In the genomic region with DNA sequence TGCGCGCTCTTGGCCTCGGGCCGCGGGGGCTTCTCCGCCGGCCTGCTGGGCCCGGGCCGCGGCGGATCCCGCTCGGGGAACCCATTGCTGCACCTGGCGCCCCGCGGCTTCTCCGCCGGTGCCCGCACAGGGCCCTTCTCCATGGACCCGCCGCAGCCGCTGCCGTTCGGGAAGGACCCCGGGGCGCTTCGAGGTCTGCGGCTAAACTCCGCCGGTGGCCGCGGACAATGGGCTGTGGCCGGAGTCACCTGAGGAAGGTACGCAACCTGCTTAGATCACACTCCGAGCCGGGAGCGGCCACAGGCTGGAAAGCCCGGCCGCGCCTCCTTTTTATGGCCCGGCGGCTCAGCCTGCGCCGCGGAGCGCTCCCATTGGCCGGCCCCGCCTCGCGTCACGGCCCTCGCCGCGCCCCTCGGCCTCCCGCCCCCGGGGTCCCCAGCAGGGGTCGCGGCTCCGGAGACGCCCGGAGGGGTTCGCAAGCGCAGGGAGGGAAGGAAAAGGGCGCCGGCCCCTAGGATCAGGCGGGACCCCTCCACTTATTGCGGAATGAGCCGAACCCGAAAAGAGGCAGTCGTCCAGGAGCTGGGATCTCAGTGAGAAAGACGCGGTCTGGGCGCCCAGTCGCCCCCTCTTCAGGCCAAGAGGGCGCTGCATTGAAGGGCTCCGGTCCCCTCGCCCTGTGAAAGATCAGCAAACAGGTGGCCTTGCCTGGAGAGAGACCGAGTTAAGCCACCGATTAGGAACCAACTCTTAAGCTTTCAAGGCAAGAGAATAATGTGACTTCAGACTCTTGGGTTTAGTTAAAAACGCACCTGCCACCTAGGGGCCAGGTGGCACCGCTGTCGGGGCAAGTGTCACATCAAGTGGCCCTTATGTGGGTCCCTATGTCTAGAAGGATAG, we compare ENCODE assay signal across 1 cellular context.
TF ChIP-seq lines count a peak whose summit lies in the region.

A gene with protein sequence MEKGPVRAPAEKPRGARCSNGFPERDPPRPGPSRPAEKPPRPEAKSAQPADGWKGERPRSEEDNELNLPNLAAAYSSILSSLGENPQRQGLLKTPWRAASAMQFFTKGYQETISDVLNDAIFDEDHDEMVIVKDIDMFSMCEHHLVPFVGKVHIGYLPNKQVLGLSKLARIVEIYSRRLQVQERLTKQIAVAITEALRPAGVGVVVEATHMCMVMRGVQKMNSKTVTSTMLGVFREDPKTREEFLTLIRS (minus strand): TSS at position 306 of the 900 bp plus-strand sequence. CDS start 163 bp downstream, at position 143.

TF ChIP-seq in HepG2, 621 proteins besides CTCF, POLR2A, EP300 and RAD21 (continued from another document and continues in another):
- TF ChIP-seq, protein P1, sequence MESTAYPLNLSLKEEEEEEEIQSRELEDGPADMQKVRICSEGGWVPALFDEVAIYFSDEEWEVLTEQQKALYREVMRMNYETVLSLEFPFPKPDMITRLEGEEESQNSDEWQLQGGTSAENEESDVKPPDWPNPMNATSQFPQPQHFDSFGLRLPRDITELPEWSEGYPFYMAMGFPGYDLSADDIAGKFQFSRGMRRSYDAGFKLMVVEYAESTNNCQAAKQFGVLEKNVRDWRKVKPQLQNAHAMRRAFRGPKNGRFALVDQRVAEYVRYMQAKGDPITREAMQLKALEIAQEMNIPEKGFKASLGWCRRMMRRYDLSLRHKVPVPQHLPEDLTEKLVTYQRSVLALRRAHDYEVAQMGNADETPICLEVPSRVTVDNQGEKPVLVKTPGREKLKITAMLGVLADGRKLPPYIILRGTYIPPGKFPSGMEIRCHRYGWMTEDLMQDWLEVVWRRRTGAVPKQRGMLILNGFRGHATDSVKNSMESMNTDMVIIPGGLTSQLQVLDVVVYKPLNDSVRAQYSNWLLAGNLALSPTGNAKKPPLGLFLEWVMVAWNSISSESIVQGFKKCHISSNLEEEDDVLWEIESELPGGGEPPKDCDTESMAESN (CRISPR knock-in tag; conservative IDR thresholded peaks at IDR 0.05): peak; percentile 70; the same call in 1 of the 2 replicates
- TF ChIP-seq ZFP41 (CRISPR knock-in tag; IDR thresholded peaks at IDR 0.05; ENCODE audit: borderline replicate concordance) (no peak), ZNF547 (CRISPR knock-in tag; IDR thresholded peaks at IDR 0.05) (no peak; the same call in 1 of the 2 replicates), PCBP1 (IDR thresholded peaks at IDR 0.05; ENCODE audit: borderline replicate concordance, low read depth, low read length) (no peak), ZC3H4 (CRISPR knock-in tag; IDR thresholded peaks at IDR 0.05; ENCODE audit: borderline replicate concordance) (no peak), SOX5 (CRISPR knock-in tag; IDR thresholded peaks at IDR 0.05; ENCODE audit: borderline replicate concordance) (no peak), ZNF563 (CRISPR knock-in tag; IDR thresholded peaks at IDR 0.05) (peak; percentile 86), NPAS2 (CRISPR knock-in tag; IDR thresholded peaks at IDR 0.05; ENCODE audit: borderline replicate concordance) (no peak), TEAD2 (CRISPR knock-in tag; IDR thresholded peaks at IDR 0.05) (peak; percentile 20; the same call in 1 of the 2 replicates), EEA1 (CRISPR knock-in tag; IDR thresholded peaks at IDR 0.05; ENCODE audit: borderline replicate concordance) (no peak), ZNF562 (CRISPR knock-in tag; IDR thresholded peaks at IDR 0.05; ENCODE audit: borderline replicate concordance) (no peak), KDM2A (CRISPR knock-in tag; IDR thresholded peaks at IDR 0.05; ENCODE audit: borderline replicate concordance, low read depth) (peak; percentile 41; the same call in 1 of the 2 replicates), TBP (CRISPR knock-in tag; IDR thresholded peaks at IDR 0.05) (peak; percentile 16; the same call in 1 of the 2 replicates), FIP1L1 (IDR thresholded peaks at IDR 0.05; ENCODE audit: borderline replicate concordance, insufficient read depth, low read depth, low read length) (no peak), ZNF510 (CRISPR knock-in tag; IDR thresholded peaks at IDR 0.05; ENCODE audit: low read depth) (no peak), ZNF629 (CRISPR knock-in tag; conservative IDR thresholded peaks at IDR 0.05) (no peak), PLRG1 (conservative IDR thresholded peaks at IDR 0.05) (no peak), ZNF383 (CRISPR knock-in tag; IDR thresholded peaks at IDR 0.05; ENCODE audit: borderline replicate concordance) (0 out of 2 replicates have a peak, but pooled peaks have one; percentile 54), FOXC1 (CRISPR knock-in tag; IDR thresholded peaks at IDR 0.05; ENCODE audit: borderline replicate concordance) (no peak), GTF2F1 (IDR thresholded peaks at IDR 0.05; ENCODE audit: low read length) (peak; percentile 42; the same call in 1 of the 2 replicates), NFE2 (CRISPR knock-in tag; IDR thresholded peaks at IDR 0.05) (no peak), SAFB2 (CRISPR knock-in tag; IDR thresholded peaks at IDR 0.05; ENCODE audit: borderline replicate concordance, low read depth) (no peak), HMG20A (CRISPR knock-in tag; IDR thresholded peaks at IDR 0.05; ENCODE audit: borderline replicate concordance) (no peak), FOXO1 (CRISPR knock-in tag; IDR thresholded peaks at IDR 0.05) (peak; percentile 36; the same call in 1 of the 2 replicates), ZSCAN21 (CRISPR knock-in tag; IDR thresholded peaks at IDR 0.05; ENCODE audit: borderline replicate concordance) (no peak), ISX (CRISPR knock-in tag; conservative IDR thresholded peaks at IDR 0.05) (peak; percentile 26; the same call in 1 of the 2 replicates), SMYD3 (CRISPR knock-in tag; IDR thresholded peaks at IDR 0.05) (no peak), TOE1 (CRISPR knock-in tag; IDR thresholded peaks at IDR 0.05) (no peak), ZNF7 (CRISPR knock-in tag; IDR thresholded peaks at IDR 0.05) (no peak), ZNF619 (CRISPR knock-in tag; IDR thresholded peaks at IDR 0.05) (no peak), TARDBP (CRISPR knock-in tag; IDR thresholded peaks at IDR 0.05) (no peak; the same call in 1 of the 2 replicates), ZFP1 (CRISPR knock-in tag; IDR thresholded peaks at IDR 0.05) (0 out of 2 replicates have a peak, but pooled peaks have one; percentile 18), DPF2 (CRISPR knock-in tag; IDR thresholded peaks at IDR 0.05; ENCODE audit: borderline replicate concordance, low read depth) (no peak), RBM22 (optimal IDR thresholded peaks at IDR 0.05; ENCODE audit: low read length) (no peak), ZNF781 (CRISPR knock-in tag; IDR thresholded peaks at IDR 0.05; ENCODE audit: borderline replicate concordance, not compliant biosample characterization) (no peak)
- TF ChIP-seq, protein P2, sequence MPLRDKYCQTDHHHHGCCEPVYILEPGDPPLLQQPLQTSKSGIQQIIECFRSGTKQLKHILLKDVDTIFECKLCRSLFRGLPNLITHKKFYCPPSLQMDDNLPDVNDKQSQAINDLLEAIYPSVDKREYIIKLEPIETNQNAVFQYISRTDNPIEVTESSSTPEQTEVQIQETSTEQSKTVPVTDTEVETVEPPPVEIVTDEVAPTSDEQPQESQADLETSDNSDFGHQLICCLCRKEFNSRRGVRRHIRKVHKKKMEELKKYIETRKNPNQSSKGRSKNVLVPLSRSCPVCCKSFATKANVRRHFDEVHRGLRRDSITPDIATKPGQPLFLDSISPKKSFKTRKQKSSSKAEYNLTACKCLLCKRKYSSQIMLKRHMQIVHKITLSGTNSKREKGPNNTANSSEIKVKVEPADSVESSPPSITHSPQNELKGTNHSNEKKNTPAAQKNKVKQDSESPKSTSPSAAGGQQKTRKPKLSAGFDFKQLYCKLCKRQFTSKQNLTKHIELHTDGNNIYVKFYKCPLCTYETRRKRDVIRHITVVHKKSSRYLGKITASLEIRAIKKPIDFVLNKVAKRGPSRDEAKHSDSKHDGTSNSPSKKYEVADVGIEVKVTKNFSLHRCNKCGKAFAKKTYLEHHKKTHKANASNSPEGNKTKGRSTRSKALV (CRISPR knock-in tag; IDR thresholded peaks at IDR 0.05): no peak
- TF ChIP-seq, protein P3, sequence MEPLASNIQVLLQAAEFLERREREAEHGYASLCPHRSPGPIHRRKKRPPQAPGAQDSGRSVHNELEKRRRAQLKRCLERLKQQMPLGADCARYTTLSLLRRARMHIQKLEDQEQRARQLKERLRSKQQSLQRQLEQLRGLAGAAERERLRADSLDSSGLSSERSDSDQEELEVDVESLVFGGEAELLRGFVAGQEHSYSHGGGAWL (CRISPR knock-in tag; IDR thresholded peaks at IDR 0.05): no peak
- TF ChIP-seq, protein P4, sequence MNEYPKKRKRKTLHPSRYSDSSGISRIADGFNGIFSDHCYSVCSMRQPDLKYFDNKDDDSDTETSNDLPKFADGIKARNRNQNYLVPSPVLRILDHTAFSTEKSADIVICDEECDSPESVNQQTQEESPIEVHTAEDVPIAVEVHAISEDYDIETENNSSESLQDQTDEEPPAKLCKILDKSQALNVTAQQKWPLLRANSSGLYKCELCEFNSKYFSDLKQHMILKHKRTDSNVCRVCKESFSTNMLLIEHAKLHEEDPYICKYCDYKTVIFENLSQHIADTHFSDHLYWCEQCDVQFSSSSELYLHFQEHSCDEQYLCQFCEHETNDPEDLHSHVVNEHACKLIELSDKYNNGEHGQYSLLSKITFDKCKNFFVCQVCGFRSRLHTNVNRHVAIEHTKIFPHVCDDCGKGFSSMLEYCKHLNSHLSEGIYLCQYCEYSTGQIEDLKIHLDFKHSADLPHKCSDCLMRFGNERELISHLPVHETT (CRISPR knock-in tag; conservative IDR thresholded peaks at IDR 0.05): no peak
- TF ChIP-seq, protein P5, sequence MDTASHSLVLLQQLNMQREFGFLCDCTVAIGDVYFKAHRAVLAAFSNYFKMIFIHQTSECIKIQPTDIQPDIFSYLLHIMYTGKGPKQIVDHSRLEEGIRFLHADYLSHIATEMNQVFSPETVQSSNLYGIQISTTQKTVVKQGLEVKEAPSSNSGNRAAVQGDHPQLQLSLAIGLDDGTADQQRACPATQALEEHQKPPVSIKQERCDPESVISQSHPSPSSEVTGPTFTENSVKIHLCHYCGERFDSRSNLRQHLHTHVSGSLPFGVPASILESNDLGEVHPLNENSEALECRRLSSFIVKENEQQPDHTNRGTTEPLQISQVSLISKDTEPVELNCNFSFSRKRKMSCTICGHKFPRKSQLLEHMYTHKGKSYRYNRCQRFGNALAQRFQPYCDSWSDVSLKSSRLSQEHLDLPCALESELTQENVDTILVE (CRISPR knock-in tag; IDR thresholded peaks at IDR 0.05): no peak
- TF ChIP-seq, protein P6, sequence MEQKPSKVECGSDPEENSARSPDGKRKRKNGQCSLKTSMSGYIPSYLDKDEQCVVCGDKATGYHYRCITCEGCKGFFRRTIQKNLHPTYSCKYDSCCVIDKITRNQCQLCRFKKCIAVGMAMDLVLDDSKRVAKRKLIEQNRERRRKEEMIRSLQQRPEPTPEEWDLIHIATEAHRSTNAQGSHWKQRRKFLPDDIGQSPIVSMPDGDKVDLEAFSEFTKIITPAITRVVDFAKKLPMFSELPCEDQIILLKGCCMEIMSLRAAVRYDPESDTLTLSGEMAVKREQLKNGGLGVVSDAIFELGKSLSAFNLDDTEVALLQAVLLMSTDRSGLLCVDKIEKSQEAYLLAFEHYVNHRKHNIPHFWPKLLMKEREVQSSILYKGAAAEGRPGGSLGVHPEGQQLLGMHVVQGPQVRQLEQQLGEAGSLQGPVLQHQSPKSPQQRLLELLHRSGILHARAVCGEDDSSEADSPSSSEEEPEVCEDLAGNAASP (CRISPR knock-in tag; IDR thresholded peaks at IDR 0.05; ENCODE audit: borderline replicate concordance): peak; percentile 11; the same call in 1 of the 2 replicates
- TF ChIP-seq, protein P7, sequence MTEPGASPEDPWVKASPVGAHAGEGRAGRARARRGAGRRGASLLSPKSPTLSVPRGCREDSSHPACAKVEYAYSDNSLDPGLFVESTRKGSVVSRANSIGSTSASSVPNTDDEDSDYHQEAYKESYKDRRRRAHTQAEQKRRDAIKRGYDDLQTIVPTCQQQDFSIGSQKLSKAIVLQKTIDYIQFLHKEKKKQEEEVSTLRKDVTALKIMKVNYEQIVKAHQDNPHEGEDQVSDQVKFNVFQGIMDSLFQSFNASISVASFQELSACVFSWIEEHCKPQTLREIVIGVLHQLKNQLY (CRISPR knock-in tag; IDR thresholded peaks at IDR 0.05): no peak
- TF ChIP-seq, protein P8, sequence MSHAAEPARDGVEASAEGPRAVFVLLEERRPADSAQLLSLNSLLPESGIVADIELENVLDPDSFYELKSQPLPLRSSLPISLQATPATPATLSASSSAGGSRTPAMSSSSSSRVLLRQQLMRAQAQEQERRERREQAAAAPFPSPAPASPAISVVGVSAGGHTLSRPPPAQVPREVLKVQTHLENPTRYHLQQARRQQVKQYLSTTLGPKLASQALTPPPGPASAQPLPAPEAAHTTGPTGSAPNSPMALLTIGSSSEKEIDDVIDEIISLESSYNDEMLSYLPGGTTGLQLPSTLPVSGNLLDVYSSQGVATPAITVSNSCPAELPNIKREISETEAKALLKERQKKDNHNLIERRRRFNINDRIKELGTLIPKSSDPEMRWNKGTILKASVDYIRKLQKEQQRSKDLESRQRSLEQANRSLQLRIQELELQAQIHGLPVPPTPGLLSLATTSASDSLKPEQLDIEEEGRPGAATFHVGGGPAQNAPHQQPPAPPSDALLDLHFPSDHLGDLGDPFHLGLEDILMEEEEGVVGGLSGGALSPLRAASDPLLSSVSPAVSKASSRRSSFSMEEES (CRISPR knock-in tag; IDR thresholded peaks at IDR 0.05): no peak
- TF ChIP-seq, protein P9, sequence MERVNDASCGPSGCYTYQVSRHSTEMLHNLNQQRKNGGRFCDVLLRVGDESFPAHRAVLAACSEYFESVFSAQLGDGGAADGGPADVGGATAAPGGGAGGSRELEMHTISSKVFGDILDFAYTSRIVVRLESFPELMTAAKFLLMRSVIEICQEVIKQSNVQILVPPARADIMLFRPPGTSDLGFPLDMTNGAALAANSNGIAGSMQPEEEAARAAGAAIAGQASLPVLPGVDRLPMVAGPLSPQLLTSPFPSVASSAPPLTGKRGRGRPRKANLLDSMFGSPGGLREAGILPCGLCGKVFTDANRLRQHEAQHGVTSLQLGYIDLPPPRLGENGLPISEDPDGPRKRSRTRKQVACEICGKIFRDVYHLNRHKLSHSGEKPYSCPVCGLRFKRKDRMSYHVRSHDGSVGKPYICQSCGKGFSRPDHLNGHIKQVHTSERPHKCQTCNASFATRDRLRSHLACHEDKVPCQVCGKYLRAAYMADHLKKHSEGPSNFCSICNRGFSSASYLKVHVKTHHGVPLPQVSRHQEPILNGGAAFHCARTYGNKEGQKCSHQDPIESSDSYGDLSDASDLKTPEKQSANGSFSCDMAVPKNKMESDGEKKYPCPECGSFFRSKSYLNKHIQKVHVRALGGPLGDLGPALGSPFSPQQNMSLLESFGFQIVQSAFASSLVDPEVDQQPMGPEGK (CRISPR knock-in tag; IDR thresholded peaks at IDR 0.05): no peak
- TF ChIP-seq, protein P10, sequence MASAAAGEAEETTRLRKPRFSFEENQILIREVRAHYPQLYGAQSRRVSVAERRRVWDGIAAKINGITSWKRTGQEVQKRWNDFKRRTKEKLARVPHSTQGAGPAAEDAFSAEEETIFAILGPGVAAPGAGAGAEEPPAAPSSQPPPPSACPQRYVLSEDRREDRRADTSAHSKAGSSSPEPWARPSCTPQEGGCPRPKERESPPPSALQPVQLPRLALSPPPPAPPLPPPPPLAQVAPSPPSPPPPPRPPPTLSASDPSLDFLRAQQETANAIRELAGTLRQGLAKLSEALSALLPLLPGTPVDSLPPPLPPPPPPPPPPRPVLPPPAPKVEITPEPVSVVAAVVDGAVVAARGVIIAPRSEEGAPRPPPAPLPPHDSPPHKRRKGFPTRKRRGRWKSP (CRISPR knock-in tag; IDR thresholded peaks at IDR 0.05): no peak
